Comparison of ENCODE assay signal across 26 cellular contexts in the genomic region with DNA sequence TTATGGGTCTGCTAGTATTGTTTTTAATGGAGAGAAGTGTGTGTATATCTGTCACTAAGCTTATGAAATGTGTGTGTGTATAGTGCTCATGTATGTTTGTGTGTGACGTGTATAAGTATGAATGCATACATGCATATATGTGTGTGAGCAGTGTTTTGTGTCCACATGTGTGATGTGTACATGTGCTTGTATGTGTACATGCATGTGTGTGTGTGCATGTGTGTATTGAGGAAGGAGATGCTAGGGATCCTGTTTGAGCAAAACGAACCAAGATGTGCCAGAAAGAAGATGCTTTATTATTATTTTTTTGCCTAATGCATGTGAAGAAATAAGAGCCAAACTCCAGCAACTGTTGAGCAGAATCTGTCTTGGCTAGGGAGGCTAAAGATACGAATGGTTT.
"Had no signal": no experiment of that assay in that cellular context is flagged by ENCODE, and none has a peak within 500 bp of the region (broad histone marks: within the 10 kb centered on the region; RNA-seq: fewer than 3 reads in every experiment).

No MANE protein-coding gene starts in this region.

- H3K27ac ChIP-seq: colonic mucosa, coronary artery, dorsolateral prefrontal cortex, epithelial cell of prostate, esophagus muscularis mucosa, esophagus squamous epithelium, foreskin keratinocyte, gastrocnemius medialis, gastroesophageal sphincter, heart left ventricle, heart right ventricle had no signal

- H3K36me3 ChIP-seq: colonic mucosa, esophagus muscularis mucosa, esophagus squamous epithelium, gastrocnemius medialis, gastroesophageal sphincter, heart left ventricle, heart right ventricle had no signal

- H3K4me1 ChIP-seq: colonic mucosa, esophagus muscularis mucosa, esophagus squamous epithelium, foreskin keratinocyte, gastrocnemius medialis, gastroesophageal sphincter had no signal

- H3K4me3 ChIP-seq: colonic mucosa, coronary artery, dorsolateral prefrontal cortex, esophagus muscularis mucosa, esophagus squamous epithelium, gastrocnemius medialis, gastroesophageal sphincter, heart left ventricle, heart right ventricle had no signal

- DNase-seq: colonic mucosa; cortex of kidney; dermis blood vessel endothelial cell; dorsolateral prefrontal cortex; effector CD4-positive, alpha-beta T cell; effector CD8-positive, alpha-beta T cell; effector memory CD4-positive, alpha-beta T cell; effector memory CD8-positive, alpha-beta T cell; endodermal cell; erythroblast; esophagus squamous epithelium; foreskin fibroblast; foreskin keratinocyte; foreskin melanocyte; gastrocnemius medialis; glutamatergic neuron; heart left ventricle; heart right ventricle had no signal

- FAIRE-seq: colon, endometrium, frontal cortex had no signal

- ATAC-seq: effector memory CD8-positive, alpha-beta T cell; esophagus mucosa; foreskin keratinocyte; gastrocnemius medialis; gastroesophageal sphincter; heart left ventricle; heart right ventricle had no signal

- H3K9me3 ChIP-seq: colonic mucosa, esophagus muscularis mucosa, esophagus squamous epithelium, gastrocnemius medialis, gastroesophageal sphincter, heart left ventricle, heart right ventricle had no signal

- H3K27me3 ChIP-seq: colonic mucosa, esophagus muscularis mucosa, esophagus squamous epithelium, foreskin keratinocyte, gastrocnemius medialis had no signal
